Comparison of ENCODE assay signal across 10 cellular contexts in the genomic region with DNA sequence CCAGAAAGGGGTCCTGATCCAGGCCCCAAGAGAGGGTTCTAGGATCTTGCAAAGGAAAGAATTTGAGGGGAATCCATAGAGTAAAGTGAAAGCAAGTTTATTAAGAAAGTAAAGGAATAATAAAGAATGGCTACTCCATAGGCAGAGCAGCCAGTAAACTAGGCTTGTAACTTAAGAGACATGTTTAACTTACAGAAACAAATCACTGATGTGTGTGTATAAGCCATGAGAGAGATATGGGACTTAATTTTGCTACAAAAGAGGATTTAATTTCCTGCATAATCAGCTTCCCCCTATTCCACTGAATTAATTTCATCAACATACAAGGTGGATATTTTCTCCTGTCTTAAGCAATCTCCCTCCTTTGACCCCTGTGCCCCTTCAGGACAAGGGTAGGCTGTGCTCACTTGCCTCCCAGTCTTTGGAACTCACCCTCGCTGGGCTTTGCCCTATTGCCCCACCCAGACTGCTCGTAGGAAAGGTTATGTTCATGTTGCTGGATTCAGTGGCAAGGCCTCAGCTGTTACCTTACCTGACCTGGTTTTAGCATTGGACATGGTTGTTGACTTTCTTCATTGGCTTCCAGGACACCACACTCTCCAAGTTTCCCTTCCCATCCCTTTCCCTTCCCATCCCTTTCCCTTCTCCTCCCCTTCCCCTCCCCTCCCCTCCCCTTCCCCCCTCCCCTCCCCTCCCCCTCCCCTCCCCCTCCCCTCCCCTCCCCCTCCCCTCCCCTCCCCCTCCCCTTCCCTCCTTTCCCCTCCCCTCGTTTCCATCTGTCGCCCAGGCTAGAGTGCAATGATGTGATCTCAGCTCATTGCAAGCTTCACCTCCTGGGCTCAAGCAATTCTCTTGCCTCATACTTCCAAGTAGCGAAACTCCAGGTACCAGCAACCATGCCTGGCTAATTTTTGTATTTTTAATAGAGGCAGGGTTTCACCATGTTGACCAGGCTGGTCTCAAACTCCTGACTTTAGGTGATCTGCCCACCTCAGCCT. TPM values are rescaled to one million over a fixed set of nuclear protein-coding genes. Genes with fewer than 3 reads are reported as not detected.
DNase-seq lines count a peak whose midpoint lies in the region; ATAC-seq and TF ChIP-seq lines count a peak whose summit lies in the region.
"Had no signal": no experiment of that assay in that cellular context is flagged by ENCODE, and none has a peak within 500 bp of the region (broad histone marks: within the 10 kb centered on the region; RNA-seq: fewer than 3 reads in every experiment).

No MANE protein-coding gene starts in this region.

- peak; percentile 4 for DNase-seq in DMS153 (lab: John Stamatoyannopoulos, UW)
- no peak for DNase-seq in DMS153 treated with DMSO at 0.1 percent for 48 hours (lab: John Stamatoyannopoulos, UW; ENCODE audit: unreplicated experiment)
- DNase-seq in osteocyte (ENCODE audit: extremely low spot score, unreplicated experiment) = no peak
- no peak for DNase-seq in DMS79 (lab: John Stamatoyannopoulos, UW)
- DNase-seq in dorsolateral prefrontal cortex = no peak
- DNase-seq: activated gamma-delta T cell treated with Interleukin-2 at 50 U/mL for 16 hours, NCI-H1694 treated with DMSO at 0.1 percent for 48 hours had no signal

- H3K9me3 Mint-ChIP-seq in IgD-negative memory B cell = no peaks in the 10 kb centered on the region
- H3K9me3 Mint-ChIP-seq in osteocyte (ENCODE audit: unreplicated experiment) = no peaks in the 10 kb centered on the region

- no peak overlapping the region for H3K4me3 ChIP-seq in dorsolateral prefrontal cortex

- H3K27me3 ChIP-seq in dorsolateral prefrontal cortex = no peaks in the 10 kb centered on the region

- H3K4me1 Mint-ChIP-seq in IgD-negative memory B cell (peaks cover 0 to 2% (median 2%) of the 10 kb centered on the region in 3 donors), osteocyte (ENCODE audit: unreplicated experiment) (peaks cover 7% of the 10 kb centered on the region)

- no peak for TF ChIP-seq CTCF in VCaP (conservative IDR thresholded peaks at IDR 0.05)
- TF ChIP-seq CTCF in osteocyte (IDR thresholded peaks at IDR 0.05) = no peak
- TF ChIP-seq CTCF in dorsolateral prefrontal cortex (IDR thresholded peaks at IDR 0.05 in 54 of 56, conservative IDR thresholded peaks at IDR 0.05 in 2 of 56; ENCODE audit: low read depth in 1 of 56, partially characterized antibody in 56 of 56) = no peak

- H3K36me3 Mint-ChIP-seq in IgD-negative memory B cell (no peaks in the 10 kb centered on the region), osteocyte (ENCODE audit: unreplicated experiment) (peaks cover 6% of the 10 kb centered on the region)

- no peak for ATAC-seq in HG02938 (IDR thresholded peaks at IDR 0.05; ENCODE audit: unreplicated experiment)

- H3K27me3 Mint-ChIP-seq in IgD-negative memory B cell = no peaks in the 10 kb centered on the region
- H3K27me3 Mint-ChIP-seq in osteocyte (ENCODE audit: unreplicated experiment) = no peaks in the 10 kb centered on the region

- H3K4me3 Mint-ChIP-seq in IgD-negative memory B cell (no peak overlapping the region), osteocyte (ENCODE audit: unreplicated experiment) (no peak overlapping the region)

- intact Hi-C loops in dorsolateral prefrontal cortex (cut with DNase I) = loop anchor here (10.0 kb wide), 3 partner anchors 247 to 1037 kb away; partner anchors contain the start of genes COA6 (in 1 of the 2) and RBM34 (in 1 of the 2)

- peak overlapping the region; percentile 98 for H3K27ac ChIP-seq in VCaP
- H3K27ac ChIP-seq in dorsolateral prefrontal cortex = peak overlapping the region in 17 of 59 donors; percentile 6 to 68 (median 39)

- H3K27ac Mint-ChIP-seq in IgD-negative memory B cell (peak overlapping the region in 2 of 3 donors; percentile 31 to 77), osteocyte (ENCODE audit: unreplicated experiment) (peak overlapping the region; percentile 47)

RNA-seq across cellular contexts. Expression of gene TBCE, which starts 44.6 kb away (rescaled TPM):
- 14.7 TPM for polyA plus RNA-seq in IgD-negative memory B cell
- 30.3 and 31.8 TPM in 2 replicates for total RNA-seq in osteocyte
- 10 to 100 TPM; 15.5 to 48.9 (median 30.1) TPM for total RNA-seq in dorsolateral prefrontal cortex
